Comparison of ENCODE assay signal across 8 cellular contexts in genomic region chr2:101438555-101438954, GRCh38. TPM values are rescaled to one million over a fixed set of nuclear protein-coding genes. Genes with fewer than 3 reads are reported as not detected.
"Had no signal": no experiment of that assay in that cellular context is flagged by ENCODE, and none has a peak within 500 bp of the region (broad histone marks: within the 10 kb centered on the region; RNA-seq: fewer than 3 reads in every experiment).

No MANE protein-coding gene starts in this region.

RNA-seq across cellular contexts. Expression of gene RFX8, which starts 36.4 kb away (rescaled TPM):
- total RNA-seq: epithelial cell of proximal tubule, hepatocyte, left colon, left lobe of liver, left ventricle myocardium inferior had no signal

RNA-seq across cellular contexts. Expression of gene CREG2, which starts 51.3 kb away (rescaled TPM):
- total RNA-seq: epithelial cell of proximal tubule, esophagus muscularis mucosa, fibroblast of villous mesenchyme, left lobe of liver, left ventricle myocardium inferior, mononuclear cell had no signal
